1 cellular context compared by ENCODE assay signal in the genomic region with DNA sequence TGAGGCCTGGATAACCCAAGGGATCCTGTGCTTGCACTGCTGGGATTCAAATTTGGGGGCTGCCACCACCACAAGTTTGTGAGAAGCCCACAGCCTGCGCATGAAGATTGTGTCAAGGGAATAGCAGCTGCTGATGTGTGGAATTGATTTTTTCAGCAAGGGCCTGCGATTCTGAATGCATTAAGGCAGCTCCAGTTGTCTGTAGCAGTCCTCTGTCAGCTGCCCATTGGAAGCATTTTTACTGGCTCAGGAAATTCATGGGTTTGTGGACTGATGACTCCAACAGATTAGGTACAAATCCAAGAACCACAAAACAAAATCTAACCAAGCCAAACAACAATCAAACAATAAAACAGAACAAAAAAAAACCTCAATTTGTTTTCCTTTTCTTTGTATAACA.
TF ChIP-seq lines count a peak whose summit lies in the region.

No MANE protein-coding gene starts in this region.

TF ChIP-seq in K562, 482 proteins besides CTCF, POLR2A, EP300 and RAD21:
- TF ChIP-seq POLR2G (IDR thresholded peaks at IDR 0.05; ENCODE audit: low read depth, low read length) (no peak), ZKSCAN1 (IDR thresholded peaks at IDR 0.05; ENCODE audit: low read depth, low read length) (no peak), CC2D1A (IDR thresholded peaks at IDR 0.05) (no peak)
- TF ChIP-seq, protein P1, sequence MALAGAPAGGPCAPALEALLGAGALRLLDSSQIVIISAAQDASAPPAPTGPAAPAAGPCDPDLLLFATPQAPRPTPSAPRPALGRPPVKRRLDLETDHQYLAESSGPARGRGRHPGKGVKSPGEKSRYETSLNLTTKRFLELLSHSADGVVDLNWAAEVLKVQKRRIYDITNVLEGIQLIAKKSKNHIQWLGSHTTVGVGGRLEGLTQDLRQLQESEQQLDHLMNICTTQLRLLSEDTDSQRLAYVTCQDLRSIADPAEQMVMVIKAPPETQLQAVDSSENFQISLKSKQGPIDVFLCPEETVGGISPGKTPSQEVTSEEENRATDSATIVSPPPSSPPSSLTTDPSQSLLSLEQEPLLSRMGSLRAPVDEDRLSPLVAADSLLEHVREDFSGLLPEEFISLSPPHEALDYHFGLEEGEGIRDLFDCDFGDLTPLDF (CRISPR knock-in tag; IDR thresholded peaks at IDR 0.05), result peak; percentile 42; the same call in 1 of the 2 replicates
TF ChIP-seq in K562: peak in this region for 1.
